1 cellular context compared by ENCODE assay signal in genomic region chr5:175457466-175457865, GRCh38.
TF ChIP-seq lines count a peak whose summit lies in the region.

No MANE protein-coding gene starts in this region.

TF ChIP-seq in HEK293, 187 proteins besides CTCF, POLR2A, EP300 and RAD21 (continued from another document):
- no peak for TF ChIP-seq ZNF658 (tag by site-specific recombination; IDR thresholded peaks at IDR 0.05)
- TF ChIP-seq ZBTB6 (tag by site-specific recombination; IDR thresholded peaks at IDR 0.05) = no peak
- TF ChIP-seq ZNF157 (tag by site-specific recombination; IDR thresholded peaks at IDR 0.05) = no peak
